8 cellular contexts compared by ENCODE assay signal in genomic region chr6:28648035-28648877, GRCh38.
DNase-seq lines count a peak whose midpoint lies in the region; ATAC-seq, FAIRE-seq and TF ChIP-seq lines count a peak whose summit lies in the region.

No MANE protein-coding gene starts in this region.

- H3K36me3 ChIP-seq in GM23338 (ENCODE audit: insufficient read depth): no peaks in the 10 kb centered on the region

- H3K27me3 Mint-ChIP-seq in GM23338 (ENCODE audit: insufficient read depth, low read depth, poor library complexity) (peaks cover 8% of the 10 kb centered on the region), osteocyte (ENCODE audit: unreplicated experiment) (peaks cover 22% of the 10 kb centered on the region)
- H3K27me3 Mint-ChIP-seq in activated CD4-positive, alpha-beta memory T cell treated with anti-CD3 and anti-CD28 coated beads, Interleukin-2, amount 10 ng/mL, durations not matched to agents 7 days and 5 days: peaks cover 43% of the 10 kb centered on the region

- DNase-seq in C1 segment of cervical spinal cord (lab: John Stamatoyannopoulos, UW) (peak in 9 of 14 donors; percentile 11 to 79 (median 33)), GM23338 (ENCODE audit: low spot score) (peak; percentile 82), NCI-H446 treated with DMSO at 0.1 percent for 48 hours (lab: John Stamatoyannopoulos, UW) (peak; percentile 50), fibroblast of peridontal ligament (ENCODE audit: extremely low read depth) (peak; percentile 83), osteocyte (ENCODE audit: extremely low spot score, unreplicated experiment) (peak; percentile 87), urothelium cell line (ENCODE audit: low spot score) (peak; percentile 64)
- DNase-seq in activated CD4-positive, alpha-beta memory T cell treated with anti-CD3 and anti-CD28 coated beads, Interleukin-2, amount 10 ng/mL, durations not matched to agents 7 days and 5 days: peak; percentile 42

- POLR2A ChIA-PET in activated CD4-positive, alpha-beta memory T cell treated with anti-CD3 and anti-CD28 coated beads, Interleukin-2, amount 10 ng/mL, durations not matched to agents 7 days and 5 days (lab: Charles Lee): interaction anchor here (1.2 kb wide), 1 partner anchor 9 kb away, joined by 4 read pairs; no protein-coding TSS in a partner anchor

- no peaks in the 10 kb centered on the region for H4K20me1 ChIP-seq in GM23338 (replicated peaks; ENCODE audit: insufficient read depth)

- no peaks in the 10 kb centered on the region for H3K36me3 Mint-ChIP-seq in GM23338 (ENCODE audit: low read depth)
- no peaks in the 10 kb centered on the region for H3K36me3 Mint-ChIP-seq in activated CD4-positive, alpha-beta memory T cell treated with anti-CD3 and anti-CD28 coated beads, Interleukin-2, amount 10 ng/mL, durations not matched to agents 7 days and 5 days (ENCODE audit: low read depth)
- no peaks in the 10 kb centered on the region for H3K36me3 Mint-ChIP-seq in osteocyte (ENCODE audit: unreplicated experiment)

- peak overlapping the region; percentile 85 for H3K4me3 ChIP-seq in GM23338

- peak overlapping the region; percentile 90 for H2AFZ ChIP-seq in GM23338

- peaks cover 6% of the 10 kb centered on the region; the same call in 2 of the 3 replicates for H3K9me3 Mint-ChIP-seq in GM23338
- no peaks in the 10 kb centered on the region for H3K9me3 Mint-ChIP-seq in activated CD4-positive, alpha-beta memory T cell treated with anti-CD3 and anti-CD28 coated beads, Interleukin-2, amount 10 ng/mL, durations not matched to agents 7 days and 5 days
- no peaks in the 10 kb centered on the region for H3K9me3 Mint-ChIP-seq in osteocyte (ENCODE audit: unreplicated experiment)

- H3K4me3 Mint-ChIP-seq in GM23338 (peak overlapping the region; percentile 99), osteocyte (ENCODE audit: unreplicated experiment) (peak overlapping the region; percentile 88)
- H3K4me3 Mint-ChIP-seq in activated CD4-positive, alpha-beta memory T cell treated with anti-CD3 and anti-CD28 coated beads, Interleukin-2, amount 10 ng/mL, durations not matched to agents 7 days and 5 days: peak overlapping the region; percentile 79

- peak overlapping the region; percentile 81 for H3K4me2 ChIP-seq in GM23338

- H3K79me2 ChIP-seq in GM23338 (replicated peaks; ENCODE audit: insufficient read depth): no peaks in the 10 kb centered on the region

- no peak for TF ChIP-seq CTCF in GM23338 (conservative IDR thresholded peaks at IDR 0.05; ENCODE audit: low read depth in 2 of 2)
- TF ChIP-seq CTCF in osteocyte (IDR thresholded peaks at IDR 0.05): no peak

- CTCF ChIA-PET in activated CD4-positive, alpha-beta memory T cell treated with anti-CD3 and anti-CD28 coated beads, Interleukin-2, amount 10 ng/mL, durations not matched to agents 7 days and 5 days (lab: Charles Lee): interaction anchor here (0.7 to 1.4 kb wide), 2 partner anchors 9 to 147 kb away, joined by 3 read pairs; no protein-coding TSS in a partner anchor

- H3F3A ChIP-seq in GM23338 (replicated peaks; ENCODE audit: low read depth): no peaks in the 10 kb centered on the region; the same call in 1 of the 2 replicates

- H3K27ac ChIP-seq in GM23338 (ENCODE audit: low read depth): no peak overlapping the region

- H3K27ac Mint-ChIP-seq in GM23338 (no peak overlapping the region; the same call in 1 of the 2 replicates), osteocyte (ENCODE audit: unreplicated experiment) (peak overlapping the region; percentile 70)
- H3K27ac Mint-ChIP-seq in activated CD4-positive, alpha-beta memory T cell treated with anti-CD3 and anti-CD28 coated beads, Interleukin-2, amount 10 ng/mL, durations not matched to agents 7 days and 5 days: no peak overlapping the region

- ATAC-seq in GM23338 (peak; percentile 80), GM19351 (IDR thresholded peaks at IDR 0.05; ENCODE audit: unreplicated experiment) (no peak)

- H3K27me3 ChIP-seq in GM23338 (ENCODE audit: insufficient read depth): peaks cover 5% of the 10 kb centered on the region; the same call in 1 of the 2 replicates

- no peak for FAIRE-seq in urothelium cell line (lab: Jason Lieb, UNC)

- H3K4me1 Mint-ChIP-seq in GM23338 (no peaks in the 10 kb centered on the region), osteocyte (ENCODE audit: unreplicated experiment) (peaks cover 17% of the 10 kb centered on the region)
- peaks cover 14% of the 10 kb centered on the region for H3K4me1 Mint-ChIP-seq in activated CD4-positive, alpha-beta memory T cell treated with anti-CD3 and anti-CD28 coated beads, Interleukin-2, amount 10 ng/mL, durations not matched to agents 7 days and 5 days

- H3K9me2 ChIP-seq in GM23338 (ENCODE audit: insufficient read depth): no peaks in the 10 kb centered on the region

- H3K4me1 ChIP-seq in GM23338 (ENCODE audit: insufficient read depth): peaks cover 8% of the 10 kb centered on the region; the same call in 1 of the 2 replicates

TF ChIP-seq in GM23338, 12 proteins besides CTCF, POLR2A, EP300 and RAD21:
- TF ChIP-seq JUNB (IDR thresholded peaks at IDR 0.05; ENCODE audit: unreplicated experiment): no peak
- 0 out of 2 replicates have a peak, but pooled peaks have one; percentile 33 for TF ChIP-seq NANOG (IDR thresholded peaks at IDR 0.05; ENCODE audit: borderline replicate concordance)
- TF ChIP-seq CREB1 (CRISPR knock-in tag; IDR thresholded peaks at IDR 0.05; ENCODE audit: low read depth): 0 out of 2 replicates have a peak, but pooled peaks have one; percentile 11
- TF ChIP-seq, protein P1, sequence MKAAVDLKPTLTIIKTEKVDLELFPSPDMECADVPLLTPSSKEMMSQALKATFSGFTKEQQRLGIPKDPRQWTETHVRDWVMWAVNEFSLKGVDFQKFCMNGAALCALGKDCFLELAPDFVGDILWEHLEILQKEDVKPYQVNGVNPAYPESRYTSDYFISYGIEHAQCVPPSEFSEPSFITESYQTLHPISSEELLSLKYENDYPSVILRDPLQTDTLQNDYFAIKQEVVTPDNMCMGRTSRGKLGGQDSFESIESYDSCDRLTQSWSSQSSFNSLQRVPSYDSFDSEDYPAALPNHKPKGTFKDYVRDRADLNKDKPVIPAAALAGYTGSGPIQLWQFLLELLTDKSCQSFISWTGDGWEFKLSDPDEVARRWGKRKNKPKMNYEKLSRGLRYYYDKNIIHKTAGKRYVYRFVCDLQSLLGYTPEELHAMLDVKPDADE (IDR thresholded peaks at IDR 0.05): peak; percentile 38; the same call in 1 of the 2 replicates
- no peak for TF ChIP-seq STAT1 (IDR thresholded peaks at IDR 0.05; ENCODE audit: unreplicated experiment)
TF ChIP-seq in GM23338: peak in this region for 3.

Comparison
In these comparisons a context has a peak if more than half of its experiments do, and no peak if none do; other contexts are left out.
1. DNase-seq: peak in every context shown above with its lines; median percentile 87 in osteocyte; 83 in fibroblast of peridontal ligament; 82 in GM23338; 64 in urothelium cell line; 50 in NCI-H446 treated with DMSO at 0.1 percent for 48 hours; 42 in activated CD4-positive, alpha-beta memory T cell treated with anti-CD3 and anti-CD28 coated beads, Interleukin-2, amount 10 ng/mL, durations not matched to agents 7 days and 5 days; 33 in C1 segment of cervical spinal cord.